18 cellular contexts compared by ENCODE assay signal in genomic region chr12:130254476-130255276, GRCh38.
DNase-seq lines count a peak whose midpoint lies in the region; ATAC-seq and TF ChIP-seq lines count a peak whose summit lies in the region.
"Had no signal": no experiment of that assay in that cellular context is flagged by ENCODE, and none has a peak within 500 bp of the region (broad histone marks: within the 10 kb centered on the region; RNA-seq: fewer than 3 reads in every experiment).

No MANE protein-coding gene starts in this region.

- peaks cover 6% of the 10 kb centered on the region for H3K27me3 ChIP-seq in DND-41 (ENCODE audit: insufficient read depth, low read length, poor library complexity)
- H3K27me3 ChIP-seq in esophagus squamous epithelium = peaks cover 0 to 12% (median 0%) of the 10 kb centered on the region in 4 donors

- H2AFZ ChIP-seq in DND-41 (ENCODE audit: low read depth, low read length) = no peak overlapping the region

- TF ChIP-seq POLR2A in esophagus squamous epithelium (IDR thresholded peaks at IDR 0.05) = no peak

- no peaks in the 10 kb centered on the region for H3K79me2 ChIP-seq in DND-41 (ENCODE audit: insufficient read depth, low read length)

- DNase-seq in DND-41 (peak; percentile 50), NCI-H2107 treated with DMSO at 0.1 percent for 48 hours (lab: John Stamatoyannopoulos, UW; ENCODE audit: unreplicated experiment) (peak; percentile 65), esophagus squamous epithelium (lab: John Stamatoyannopoulos, UW) (no peak), pons (ENCODE audit: low spot score) (peak; percentile 94), left ventricle myocardium superior (no peak), HuH-7.5 (ENCODE audit: low spot score) (no peak)
- DNase-seq in natural killer cell treated with Interleukin-12 subunit alpha and Interleukin-12 subunit beta and Interleukin-15 and Interleukin-18, amount 100 ng/mL, for 72 hours (ENCODE audit: low spot score) = no peak
- DNase-seq: activated CD4-positive, alpha-beta T cell treated with anti-CD3 and anti-CD28 coated beads, Interleukin-2, amount 50 U/mL, for 4 hours; activated T-cell treated with anti-CD3 and anti-CD28 coated beads, Interleukin-2, amount 50 U/mL, for 72 hours; Calu3; heart right ventricle; left cardiac atrium; NCI-H1417; NCI-H526 treated with DMSO at 0.1 percent for 48 hours had no signal

- H3K9me3 ChIP-seq in DND-41 (ENCODE audit: insufficient read depth, low read length, severe bottlenecking) (no peaks in the 10 kb centered on the region), esophagus squamous epithelium (no peaks in the 10 kb centered on the region)
- H3K9me3 ChIP-seq: heart right ventricle had no signal

- H3K4me1 ChIP-seq in DND-41 (ENCODE audit: insufficient read depth, low read length) (peaks cover 2% of the 10 kb centered on the region; the same call in 1 of the 2 replicates), esophagus squamous epithelium (peaks cover 0 to 27% (median 3%) of the 10 kb centered on the region in 3 donors)
- H3K4me1 ChIP-seq: heart right ventricle had no signal

- no peaks in the 10 kb centered on the region for H3K36me3 Mint-ChIP-seq in natural killer cell treated with Interleukin-12 subunit alpha and Interleukin-12 subunit beta and Interleukin-15 and Interleukin-18, amount 100 ng/mL, for 72 hours

- peaks cover 1% of the 10 kb centered on the region for H3K9me3 Mint-ChIP-seq in natural killer cell treated with Interleukin-12 subunit alpha and Interleukin-12 subunit beta and Interleukin-15 and Interleukin-18, amount 100 ng/mL, for 72 hours
- H3K9me3 Mint-ChIP-seq: activated T-cell treated with anti-CD3 and anti-CD28 coated beads, Interleukin-2, amount 50 U/mL, for 72 hours had no signal

- no peak overlapping the region for H3K9ac ChIP-seq in DND-41 (ENCODE audit: low read depth, low read length)

- H3K27ac Mint-ChIP-seq in natural killer cell treated with Interleukin-12 subunit alpha and Interleukin-12 subunit beta and Interleukin-15 and Interleukin-18, amount 100 ng/mL, for 72 hours = no peak overlapping the region
- H3K27ac Mint-ChIP-seq: activated T-cell treated with anti-CD3 and anti-CD28 coated beads, Interleukin-2, amount 50 U/mL, for 72 hours had no signal

- ATAC-seq in DND-41 (ENCODE audit: insufficient read depth, low read depth) = peak; percentile 84
- ATAC-seq in GM19463 (IDR thresholded peaks at IDR 0.05; ENCODE audit: unreplicated experiment) = no peak
- no peak for ATAC-seq in natural killer cell treated with Interleukin-12 subunit alpha and Interleukin-12 subunit beta and Interleukin-15 and Interleukin-18, amount 100 ng/mL, for 72 hours
- no peak for ATAC-seq in left ventricle myocardium superior
- ATAC-seq: activated T-cell treated with anti-CD3 and anti-CD28 coated beads, Interleukin-2, amount 50 U/mL, for 72 hours; heart right ventricle; K562; left cardiac atrium; Panc1 had no signal

- intact Hi-C loops in esophagus squamous epithelium (cut with DNase I) (no loop called here), left ventricle myocardium superior (cut with micrococcal nuclease) (no loop called here)

- no peak overlapping the region for H3K4me3 Mint-ChIP-seq in natural killer cell treated with Interleukin-12 subunit alpha and Interleukin-12 subunit beta and Interleukin-15 and Interleukin-18, amount 100 ng/mL, for 72 hours
- H3K4me3 Mint-ChIP-seq: activated T-cell treated with anti-CD3 and anti-CD28 coated beads, Interleukin-2, amount 50 U/mL, for 72 hours had no signal

- WGBS in esophagus squamous epithelium, 2 donors = 43 to 60% methylated on average over 15 to 19 of the region's 19 CpGs

- no peaks in the 10 kb centered on the region for H3K27me3 Mint-ChIP-seq in natural killer cell treated with Interleukin-12 subunit alpha and Interleukin-12 subunit beta and Interleukin-15 and Interleukin-18, amount 100 ng/mL, for 72 hours

- no peak for TF ChIP-seq CTCF in DND-41 (IDR thresholded peaks at IDR 0.05; ENCODE audit: borderline replicate concordance, extremely low read depth, low read length, poor library complexity, severe bottlenecking)
- no peak for TF ChIP-seq CTCF in esophagus squamous epithelium (IDR thresholded peaks at IDR 0.05)

- H3K4me1 Mint-ChIP-seq in natural killer cell treated with Interleukin-12 subunit alpha and Interleukin-12 subunit beta and Interleukin-15 and Interleukin-18, amount 100 ng/mL, for 72 hours (ENCODE audit: low read depth in 2 of 2) = no peaks in the 10 kb centered on the region

- H3K4me2 ChIP-seq in DND-41 (ENCODE audit: insufficient read depth, low read length) = no peak overlapping the region

- no peak overlapping the region for H3K4me3 ChIP-seq in DND-41 (ENCODE audit: low read depth in 1 of 2, low read length in 2 of 2)
- no peak overlapping the region for H3K4me3 ChIP-seq in esophagus squamous epithelium
- H3K4me3 ChIP-seq: heart right ventricle, K562 had no signal

- H3K36me3 ChIP-seq in DND-41 (ENCODE audit: insufficient read depth, low read length) (no peaks in the 10 kb centered on the region), esophagus squamous epithelium (no peaks in the 10 kb centered on the region)
- H3K36me3 ChIP-seq: heart right ventricle had no signal

- H3K27ac ChIP-seq in DND-41 (ENCODE audit: low read length) = no peak overlapping the region
- peak overlapping the region in 3 of 4 donors; percentile 26 to 50 (median 43) for H3K27ac ChIP-seq in esophagus squamous epithelium
- H3K27ac ChIP-seq: epithelial cell of prostate, heart right ventricle had no signal

- H4K20me1 ChIP-seq in DND-41 (ENCODE audit: insufficient read depth, low read length) = no peaks in the 10 kb centered on the region

Comparison
In these comparisons a context has a peak if more than half of its experiments do, and no peak if none do; other contexts are left out.
1. DNase-seq: peak in DND-41 (single experiment), NCI-H2107 treated with DMSO at 0.1 percent for 48 hours (single experiment) and pons (single experiment); none in esophagus squamous epithelium (single experiment), natural killer cell treated with Interleukin-12 subunit alpha and Interleukin-12 subunit beta and Interleukin-15 and Interleukin-18, amount 100 ng/mL, for 72 hours (single experiment), left ventricle myocardium superior (single experiment) and HuH-7.5 (single experiment).